9 cellular contexts compared by ENCODE assay signal in genomic region chr11:72038491-72038890, GRCh38. TPM values are rescaled to one million over a fixed set of nuclear protein-coding genes. Genes with fewer than 3 reads are reported as not detected.
DNase-seq lines count a peak whose midpoint lies in the region; ATAC-seq and TF ChIP-seq lines count a peak whose summit lies in the region.
"Had no signal": no experiment of that assay in that cellular context is flagged by ENCODE, and none has a peak within 500 bp of the region (broad histone marks: within the 10 kb centered on the region; RNA-seq: fewer than 3 reads in every experiment).

No MANE protein-coding gene starts in this region.

- WGBS in mesenchymal stem cell = 78% methylated on average over 2 of the region's 2 CpGs

- H3K36me3 ChIP-seq in mesenchymal stem cell (ENCODE audit: control insufficient read depth in 1 of 2, insufficient read depth in 2 of 2, low read depth in 1 of 2, low read length in 2 of 2) (peaks cover 10 to 26% of the 10 kb centered on the region in 2 experiments), vagina (peaks cover 3 to 21% of the 10 kb centered on the region in 2 donors)

- intact Hi-C loops in vagina (cut with DNase I) = no loop called here

- peak in 1 of 2 donors; percentile 66 for TF ChIP-seq POLR2A in vagina (IDR thresholded peaks at IDR 0.05)

- H2BK5ac ChIP-seq in mesenchymal stem cell (ENCODE audit: low read depth, low read length, poor library complexity, severe bottlenecking) = no peak overlapping the region

- H3K4ac ChIP-seq in mesenchymal stem cell (ENCODE audit: low read depth in 1 of 2, low read length in 2 of 2) = no peak overlapping the region

- peak overlapping the region; percentile 17 for H2BK15ac ChIP-seq in mesenchymal stem cell (ENCODE audit: low read depth, poor library complexity, severe bottlenecking)

- no peak overlapping the region for H2BK12ac ChIP-seq in mesenchymal stem cell (ENCODE audit: low read length in 2 of 2)

- H3K23ac ChIP-seq in mesenchymal stem cell (ENCODE audit: low read length in 2 of 2) = no peak overlapping the region

- H3K4me1 ChIP-seq in mesenchymal stem cell (ENCODE audit: control insufficient read depth, insufficient read depth, low read depth, low read length) (peaks cover 15% of the 10 kb centered on the region), vagina (peaks cover 83% of the 10 kb centered on the region)

- ATAC-seq in GM21515 (IDR thresholded peaks at IDR 0.05; ENCODE audit: unreplicated experiment) (no peak), HG03469 (IDR thresholded peaks at IDR 0.05; ENCODE audit: unreplicated experiment) (no peak)

- H4K91ac ChIP-seq in mesenchymal stem cell (ENCODE audit: low read length) = no peak overlapping the region

- H3K4me3 ChIP-seq in mesenchymal stem cell (ENCODE audit: insufficient read depth in 1 of 2, low read depth in 1 of 2, low read length in 2 of 2) = peak overlapping the region in 1 of 2 experiments; percentile 86
- peak overlapping the region; percentile 65 to 68 for H3K4me3 ChIP-seq in vagina

- H3K27me3 ChIP-seq in mesenchymal stem cell (ENCODE audit: control insufficient read depth in 1 of 2, insufficient read depth in 1 of 2, low read length in 2 of 2) (no peaks in the 10 kb centered on the region), vagina (no peaks in the 10 kb centered on the region)

- H2AFZ ChIP-seq in mesenchymal stem cell (ENCODE audit: low read depth, low read length) = no peak overlapping the region

- TF ChIP-seq CTCF in vagina (IDR thresholded peaks at IDR 0.05) = no peak

- H3K4me2 ChIP-seq in mesenchymal stem cell (ENCODE audit: low read length, poor library complexity, severe bottlenecking) = peak overlapping the region; percentile 55

- no peak overlapping the region for H3K18ac ChIP-seq in mesenchymal stem cell (ENCODE audit: low read depth in 1 of 2, low read length in 2 of 2)

- H3K9me3 ChIP-seq in mesenchymal stem cell (ENCODE audit: control insufficient read depth, low read length) = no peaks in the 10 kb centered on the region
- H3K9me3 ChIP-seq in vagina = no peaks in the 10 kb centered on the region

- no peak overlapping the region for H2BK120ac ChIP-seq in mesenchymal stem cell (ENCODE audit: low read depth, low read length)

- DNase-seq in NCI-H2171 treated with DMSO at 0.1 percent for 48 hours (lab: John Stamatoyannopoulos, UW) (peak; percentile 43), NCI-H2171 (lab: John Stamatoyannopoulos, UW) (no peak), mesenchymal stem cell (peak; percentile 12), vagina (ENCODE audit: extremely low spot score in 2 of 2) (no peak)
- DNase-seq in activated naive CD4-positive, alpha-beta T cell treated with anti-CD3 and anti-CD28 coated beads, Interleukin-2, amount 50 U/mL, for 16 hours = no peak
- DNase-seq: NCI-H526 had no signal

- H3K27ac ChIP-seq in cingulate gyrus (ENCODE audit: low read depth, low read length) (peak overlapping the region; percentile 100), mesenchymal stem cell (ENCODE audit: low read length, poor library complexity, severe bottlenecking) (no peak overlapping the region), vagina (peak overlapping the region; percentile 96)

- peaks cover 8% of the 10 kb centered on the region for H3K79me1 ChIP-seq in mesenchymal stem cell (replicated peaks; ENCODE audit: low read length, poor library complexity, severe bottlenecking)

- no peak overlapping the region for H3K14ac ChIP-seq in mesenchymal stem cell (ENCODE audit: low read length in 2 of 2)

- no peak overlapping the region for H4K8ac ChIP-seq in mesenchymal stem cell (ENCODE audit: low read length)

- peak overlapping the region; percentile 98 for H3K9ac ChIP-seq in mesenchymal stem cell (ENCODE audit: low read length)

- peak overlapping the region; percentile 60 for H2AK5ac ChIP-seq in mesenchymal stem cell (ENCODE audit: low read length, severe bottlenecking)

RNA-seq across cellular contexts. Expression of gene IL18BP, which starts 39.8 kb away (rescaled TPM):
- polyA plus RNA-seq in mesenchymal stem cell (2013, experiment 1 of 2) = 4.8 TPM
- polyA plus RNA-seq in mesenchymal stem cell (2013, experiment 2 of 2) = 4.1 TPM
- 2.7 TPM for total RNA-seq in vagina

RNA-seq across cellular contexts. Expression of gene NUMA1, which starts 41.9 kb away (rescaled TPM):
- polyA plus RNA-seq in mesenchymal stem cell (2013, experiment 1 of 2) = 54.5 TPM
- polyA plus RNA-seq in mesenchymal stem cell (2013, experiment 2 of 2) = 49.1 TPM
- total RNA-seq in vagina = 314 TPM

RNA-seq across cellular contexts. Expression of gene LRRC51, which starts 42.2 kb away (rescaled TPM):
- polyA plus RNA-seq in mesenchymal stem cell (2013, experiment 1 of 2) = 3.2 TPM
- polyA plus RNA-seq in mesenchymal stem cell (2013, experiment 2 of 2) = 3.9 TPM
- total RNA-seq in vagina = 5.6 TPM

Comparison
In these comparisons a context has a peak if more than half of its experiments do, and no peak if none do; other contexts are left out.
1. DNase-seq: peak in NCI-H2171 treated with DMSO at 0.1 percent for 48 hours (single experiment) and mesenchymal stem cell (single experiment); none in NCI-H2171 (single experiment), vagina (0 of 2) and activated naive CD4-positive, alpha-beta T cell treated with anti-CD3 and anti-CD28 coated beads, Interleukin-2, amount 50 U/mL, for 16 hours (single experiment).